ENCODE assay signal across 10 cellular contexts in the genomic region with DNA sequence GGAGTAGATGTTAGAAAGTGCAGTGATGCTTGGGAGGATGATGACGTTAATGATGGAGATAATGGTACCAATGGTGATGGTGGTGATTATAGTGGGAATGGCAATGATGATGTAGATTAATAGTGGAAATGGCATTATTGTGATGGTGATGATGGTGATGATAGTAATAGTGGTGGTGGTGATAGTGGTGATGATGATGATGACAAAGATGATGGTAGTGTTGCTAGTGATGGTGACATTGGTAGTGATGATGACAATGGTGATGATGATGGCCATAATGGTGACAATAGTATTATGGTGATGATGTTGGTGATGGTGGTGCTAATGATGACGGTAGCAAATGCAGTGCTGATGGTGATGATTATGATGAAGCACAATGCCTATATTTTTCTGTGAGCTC. TPM values are rescaled to one million over a fixed set of nuclear protein-coding genes. Genes with fewer than 3 reads are reported as not detected.
"Had no signal": no experiment of that assay in that cellular context is flagged by ENCODE, and none has a peak within 500 bp of the region (broad histone marks: within the 10 kb centered on the region; RNA-seq: fewer than 3 reads in every experiment).

No MANE protein-coding gene starts in this region.

- FAIRE-seq: H1, H54 had no signal

- H2AFZ ChIP-seq: GM23338 had no signal

- DNase-seq: H9, HCEC 1CT, HFFc6, IMR-90, KBM-7 had no signal

- ATAC-seq: GM23338 had no signal

- H3K27ac ChIP-seq: HL-60 had no signal

- H3K4me2 ChIP-seq: GM23338 had no signal

- H3K4me3 ChIP-seq: GM23338 had no signal

RNA-seq across cellular contexts. Expression of a gene that starts 7.6 kb away (rescaled TPM):
- total RNA-seq: GM23338, H1, H9, HFFc6, HT1080, IMR-90 had no signal
- polyA plus RNA-seq: GM23338, H1, IMR-90 had no signal

RNA-seq across cellular contexts. Expression of a gene that starts 15.6 kb away (rescaled TPM):
- total RNA-seq: GM23338, H1, H9, HFFc6, HT1080, IMR-90 had no signal
- polyA plus RNA-seq: GM23338, H1, IMR-90 had no signal

RNA-seq across cellular contexts. Expression of a gene that starts 27.7 kb away (rescaled TPM):
- total RNA-seq: GM23338, H1, H9, HFFc6, HT1080, IMR-90 had no signal
- polyA plus RNA-seq: GM23338, H1, IMR-90 had no signal

RNA-seq across cellular contexts. Expression of a gene that starts 45.5 kb away (rescaled TPM):
- total RNA-seq: H1, HFFc6, HT1080, IMR-90 had no signal
- polyA plus RNA-seq: GM23338, IMR-90 had no signal
